In genomic region chr4:154838694-154839093, GRCh38 we compare ENCODE assay signal across 21 cellular contexts. TPM values are rescaled to one million over a fixed set of nuclear protein-coding genes. Genes with fewer than 3 reads are reported as not detected.
DNase-seq lines count a peak whose midpoint lies in the region; ATAC-seq and TF ChIP-seq lines count a peak whose summit lies in the region.
"Had no signal": no experiment of that assay in that cellular context is flagged by ENCODE, and none has a peak within 500 bp of the region (broad histone marks: within the 10 kb centered on the region; RNA-seq: fewer than 3 reads in every experiment).

No MANE protein-coding gene starts in this region.

- H3K4me3 ChIP-seq in GM23338 = no peak overlapping the region
- H3K4me3 ChIP-seq: A549; BLaER1 treated with 17β-estradiol and CSF1 and Interleukin-3, amounts not matched to agents 10 nM and 100 nM had no signal

- H3K27me3 ChIP-seq in GM23338 (ENCODE audit: insufficient read depth) = no peaks in the 10 kb centered on the region
- H3K27me3 ChIP-seq: BE2C; BLaER1 treated with 17β-estradiol and CSF1 and Interleukin-3, amounts not matched to agents 10 nM and 100 nM had no signal

- no peaks in the 10 kb centered on the region for H4K20me1 ChIP-seq in GM23338 (replicated peaks; ENCODE audit: insufficient read depth)
- H4K20me1 ChIP-seq: BLaER1 treated with 17β-estradiol and CSF1 and Interleukin-3, amounts not matched to agents 10 nM and 100 nM had no signal

- peaks cover 14% of the 10 kb centered on the region for H3K4me1 Mint-ChIP-seq in GM23338
- peaks cover 31% of the 10 kb centered on the region for H3K4me1 Mint-ChIP-seq in WTC11
- H3K4me1 Mint-ChIP-seq in neural crest cell = no peaks in the 10 kb centered on the region
- H3K4me1 Mint-ChIP-seq: CD4-positive, alpha-beta memory T cell had no signal

- H3K36me3 Mint-ChIP-seq in GM23338 (ENCODE audit: low read depth) (0 out of 3 replicates have a peak, but pooled peaks cover 2% of the 10 kb centered on the region), WTC11 (peaks cover 28% of the 10 kb centered on the region), neural crest cell (ENCODE audit: low read depth) (no peaks in the 10 kb centered on the region)
- H3K36me3 Mint-ChIP-seq: CD4-positive, alpha-beta memory T cell had no signal

- peaks cover 8% of the 10 kb centered on the region; the same call in 2 of the 3 replicates for H3K9me3 Mint-ChIP-seq in GM23338
- H3K9me3 Mint-ChIP-seq in WTC11 = peaks cover 32% of the 10 kb centered on the region
- peaks cover 15% of the 10 kb centered on the region for H3K9me3 Mint-ChIP-seq in neural crest cell

- H3K4me2 ChIP-seq in GM23338 = no peak overlapping the region
- H3K4me2 ChIP-seq: A549; BLaER1 treated with 17β-estradiol and CSF1 and Interleukin-3, amounts not matched to agents 10 nM and 100 nM had no signal

- no peaks in the 10 kb centered on the region; the same call in 1 of the 2 replicates for H3K36me3 ChIP-seq in GM23338 (ENCODE audit: insufficient read depth)
- H3K36me3 ChIP-seq: BE2C; BLaER1 treated with 17β-estradiol and CSF1 and Interleukin-3, amounts not matched to agents 10 nM and 100 nM had no signal

- peaks cover 9% of the 10 kb centered on the region for H3K27me3 Mint-ChIP-seq in GM23338 (ENCODE audit: insufficient read depth, low read depth, poor library complexity)
- peaks cover 15% of the 10 kb centered on the region for H3K27me3 Mint-ChIP-seq in WTC11 (ENCODE audit: low read depth)
- H3K27me3 Mint-ChIP-seq in neural crest cell (ENCODE audit: low read depth) = no peaks in the 10 kb centered on the region
- H3K27me3 Mint-ChIP-seq: CD4-positive, alpha-beta memory T cell had no signal

- no peak overlapping the region for H3K4me3 Mint-ChIP-seq in GM23338
- no peak overlapping the region for H3K4me3 Mint-ChIP-seq in WTC11
- no peak overlapping the region for H3K4me3 Mint-ChIP-seq in neural crest cell
- H3K4me3 Mint-ChIP-seq: CD4-positive, alpha-beta memory T cell had no signal

- 0 out of 2 replicates have a peak, but pooled peaks cover 2% of the 10 kb centered on the region for H3K9me2 ChIP-seq in GM23338 (ENCODE audit: insufficient read depth)

- 0 out of 2 replicates have a peak overlapping the region, but pooled peaks have one; percentile 5 for H2AFZ ChIP-seq in GM23338

- TF ChIP-seq CTCF in C4-2B (conservative IDR thresholded peaks at IDR 0.05) = no peak
- TF ChIP-seq CTCF in GM23338 (conservative IDR thresholded peaks at IDR 0.05; ENCODE audit: low read depth in 2 of 2) = no peak
- no peak for TF ChIP-seq CTCF in WTC11 (IDR thresholded peaks at IDR 0.05)
- TF ChIP-seq CTCF in neural crest cell (conservative IDR thresholded peaks at IDR 0.05) = no peak

- H3K27ac ChIP-seq in C4-2B (peak overlapping the region; percentile 87), GM23338 (ENCODE audit: low read depth) (no peak overlapping the region)
- H3K27ac ChIP-seq: A549; BLaER1 treated with 17β-estradiol and CSF1 and Interleukin-3, amounts not matched to agents 10 nM and 100 nM had no signal

- H3K27ac Mint-ChIP-seq in GM23338 = no peak overlapping the region
- no peak overlapping the region for H3K27ac Mint-ChIP-seq in WTC11
- peak overlapping the region; percentile 60 for H3K27ac Mint-ChIP-seq in neural crest cell (ENCODE audit: unreplicated experiment)
- H3K27ac Mint-ChIP-seq: CD4-positive, alpha-beta memory T cell had no signal

- POLR2A ChIA-PET in WTC11 (lab: Charles Lee) = no interaction called here

- CTCF ChIA-PET in WTC11 (lab: Charles Lee) = interaction anchor here (0.9 to 1.7 kb wide), 2 partner anchors 72 to 90 kb away, joined by 3 to 5 read pairs; no protein-coding TSS in a partner anchor

- no peaks in the 10 kb centered on the region for H3K79me2 ChIP-seq in GM23338 (replicated peaks; ENCODE audit: insufficient read depth)

- DNase-seq in GM23338 (ENCODE audit: low spot score) (peak; percentile 9), WTC11 (ENCODE audit: low spot score) (no peak), neural crest cell (ENCODE audit: low read depth, low spot score) (no peak), NCI-H82 (lab: John Stamatoyannopoulos, UW) (no peak), KG1 (lab: John Stamatoyannopoulos, UW) (no peak)
- DNase-seq: 8988T; ACHN; AML-193; BE2C; Calu3; CD4-positive, alpha-beta memory T cell; COR-L47; DMS153; DND-41; GOT3; HCEC 1CT had no signal

- no peaks in the 10 kb centered on the region for H3F3A ChIP-seq in GM23338 (replicated peaks; ENCODE audit: low read depth)

- H3K4me1 ChIP-seq in GM23338 (ENCODE audit: insufficient read depth) = peaks cover 15% of the 10 kb centered on the region
- H3K4me1 ChIP-seq: A549; BE2C; BLaER1 treated with 17β-estradiol and CSF1 and Interleukin-3, amounts not matched to agents 10 nM and 100 nM had no signal

- peak; percentile 72 for ATAC-seq in GM23338
- peak; percentile 50 for ATAC-seq in WTC11
- no peak for ATAC-seq in HG03378 (IDR thresholded peaks at IDR 0.05; ENCODE audit: unreplicated experiment)
- ATAC-seq in GM18873 (IDR thresholded peaks at IDR 0.05; ENCODE audit: low FRiP score, unreplicated experiment) = no peak
- ATAC-seq: A549 had no signal

TF ChIP-seq in GM23338, 12 proteins besides CTCF, POLR2A, EP300 and RAD21 (continues in another document):
- TF ChIP-seq EZH2phosphoT487 (IDR thresholded peaks at IDR 0.05; ENCODE audit: unreplicated experiment) = no peak
- no peak for TF ChIP-seq CREB1 (CRISPR knock-in tag; IDR thresholded peaks at IDR 0.05; ENCODE audit: low read depth)

TF ChIP-seq in WTC11, 78 proteins besides CTCF, POLR2A, EP300 and RAD21 (continues in another document):
- no peak for TF ChIP-seq AFF4 (CRISPR knock-in tag; IDR thresholded peaks at IDR 0.05; ENCODE audit: borderline replicate concordance)
- TF ChIP-seq ATF3 (CRISPR knock-in tag; conservative IDR thresholded peaks at IDR 0.05) = no peak
- TF ChIP-seq GTF2I (CRISPR knock-in tag; conservative IDR thresholded peaks at IDR 0.05) = no peak
- no peak for TF ChIP-seq TEAD4 (CRISPR knock-in tag; IDR thresholded peaks at IDR 0.05)
- TF ChIP-seq ZNF138 (CRISPR knock-in tag; conservative IDR thresholded peaks at IDR 0.05) = no peak
- no peak for TF ChIP-seq ERG (CRISPR knock-in tag; IDR thresholded peaks at IDR 0.05)
- TF ChIP-seq NFATC4 (CRISPR knock-in tag; IDR thresholded peaks at IDR 0.05) = no peak
- no peak for TF ChIP-seq ATF2 (CRISPR knock-in tag; IDR thresholded peaks at IDR 0.05; ENCODE audit: borderline replicate concordance, low read depth)

RNA-seq across cellular contexts. Expression of gene RBM46, which starts 57.6 kb away (rescaled TPM):
- 22.1 and 22.9 TPM in 2 replicates for total RNA-seq in GM23338 (2014; rRNA removed; shearing (Covaris generic))
- polyA plus RNA-seq in GM23338 (2016; fragmentation: Nextera tagmentation; extraction: Ambion mirVana) = 33.4 and 42.4 TPM in 2 replicates
- total RNA-seq in WTC11 (2021) = 3.3 to 4.6 TPM (median 4.2 TPM) in 3 replicates
- not detected in 2 replicates for total RNA-seq in neural crest cell
- total RNA-seq: Calu3; CD4-positive, alpha-beta memory T cell had no signal
- polyA plus RNA-seq: A549; CD4-positive, alpha-beta memory T cell had no signal

Comparison
In these comparisons a context has a peak if more than half of its experiments do, and no peak if none do; other contexts are left out.
1. ATAC-seq: peak in GM23338 (single experiment) and WTC11 (single experiment); none in HG03378 (single experiment) and GM18873 (single experiment).